In the genomic region with DNA sequence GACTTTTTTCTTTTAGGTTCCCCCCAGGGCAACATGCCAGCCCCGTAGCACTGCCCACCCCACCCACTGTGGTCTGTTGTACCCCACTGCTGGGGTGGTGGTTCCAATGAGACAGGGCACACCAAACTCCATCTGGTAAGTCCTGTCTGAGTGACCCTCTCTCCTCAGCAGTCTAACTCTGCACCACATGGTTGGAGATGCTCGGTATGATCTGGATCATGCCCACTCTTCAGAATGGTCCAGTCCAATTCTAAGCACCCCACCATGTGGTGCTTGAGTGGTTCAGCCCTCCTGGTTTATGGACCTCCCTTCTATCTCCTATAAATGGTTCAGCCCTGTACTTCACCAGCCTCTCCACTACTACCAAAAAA, we compare ENCODE assay signal across 9 cellular contexts. TPM values are rescaled to one million over a fixed set of nuclear protein-coding genes. Genes with fewer than 3 reads are reported as not detected.
DNase-seq lines count a peak whose midpoint lies in the region; ATAC-seq and TF ChIP-seq lines count a peak whose summit lies in the region.
"Had no signal": no experiment of that assay in that cellular context is flagged by ENCODE, and none has a peak within 500 bp of the region (broad histone marks: within the 10 kb centered on the region; RNA-seq: fewer than 3 reads in every experiment).

No MANE protein-coding gene starts in this region.

- TF ChIP-seq EP300 in suprapubic skin (IDR thresholded peaks at IDR 0.05): no peak

- H3K4me1 ChIP-seq in RWPE2 (ENCODE audit: insufficient read depth, poor library complexity, severe bottlenecking) (peaks cover 21% of the 10 kb centered on the region), suprapubic skin (peaks cover 76% of the 10 kb centered on the region)

- DNase-seq in activated naive CD4-positive, alpha-beta T cell treated with anti-CD3 and anti-CD28 coated beads for 36 hours: peak; percentile 48
- DNase-seq in activated naive CD4-positive, alpha-beta T cell treated with anti-CD3 and anti-CD28 coated beads, Interleukin-2, amount 50 U/mL, for 16 hours: no peak
- DNase-seq in RWPE2 (ENCODE audit: low spot score) (no peak), fibroblast of mammary gland (ENCODE audit: low read depth) (peak; percentile 48), suprapubic skin (ENCODE audit: low spot score in 2 of 2) (no peak), GM19240 (ENCODE audit: insufficient read length, low spot score) (no peak), omental fat pad (ENCODE audit: low spot score) (no peak), NCI-H128 (lab: John Stamatoyannopoulos, UW; ENCODE audit: unreplicated experiment) (no peak)

- intact Hi-C loops in activated naive CD4-positive, alpha-beta T cell treated with anti-CD3 and anti-CD28 coated beads for 36 hours (cut with micrococcal nuclease): loop anchor here (5.0 to 10.0 kb wide), 9 partner anchors 223 to 603 kb away; partner anchors contain the start of genes ACAP1, CTDNEP1, EIF5A and ELP5

- ATAC-seq in RWPE2 (ENCODE audit: low read depth): no peak
- no peak for ATAC-seq in omental fat pad (ENCODE audit: low FRiP score)

- peak overlapping the region; percentile 82 for H3K27ac Mint-ChIP-seq in activated naive CD4-positive, alpha-beta T cell treated with anti-CD3 and anti-CD28 coated beads for 36 hours

- no peak overlapping the region for H3K4me3 ChIP-seq in RWPE2 (ENCODE audit: severe bottlenecking)
- H3K4me3 ChIP-seq in fibroblast of mammary gland (ENCODE audit: control insufficient read depth, low read depth, low read length): no peak overlapping the region
- H3K4me3 ChIP-seq in suprapubic skin: no peak overlapping the region
- H3K4me3 ChIP-seq: ascending aorta had no signal

- H3K4me1 Mint-ChIP-seq in activated naive CD4-positive, alpha-beta T cell treated with anti-CD3 and anti-CD28 coated beads for 36 hours (ENCODE audit: low read depth): peaks cover 50% of the 10 kb centered on the region

- H3K36me3 ChIP-seq in RWPE2 (ENCODE audit: low read depth) (peaks cover 12% of the 10 kb centered on the region), suprapubic skin (no peaks in the 10 kb centered on the region)
- H3K36me3 ChIP-seq: ascending aorta had no signal

- H3K36me3 Mint-ChIP-seq in activated naive CD4-positive, alpha-beta T cell treated with anti-CD3 and anti-CD28 coated beads for 36 hours (ENCODE audit: low read depth): peaks cover 3% of the 10 kb centered on the region

- H3K9me3 ChIP-seq in RWPE2 (ENCODE audit: severe bottlenecking) (no peaks in the 10 kb centered on the region), suprapubic skin (no peaks in the 10 kb centered on the region)
- H3K9me3 ChIP-seq: ascending aorta had no signal

- 42% methylated on average over 2 of the region's 2 CpGs for WGBS in suprapubic skin

- no peaks in the 10 kb centered on the region for H3K27me3 Mint-ChIP-seq in activated naive CD4-positive, alpha-beta T cell treated with anti-CD3 and anti-CD28 coated beads for 36 hours (ENCODE audit: low read depth)

- H3K27ac ChIP-seq in RWPE2 (ENCODE audit: poor library complexity, severe bottlenecking) (peak overlapping the region; percentile 97), suprapubic skin (peak overlapping the region; percentile 98)

- H3K27me3 ChIP-seq in RWPE2 (ENCODE audit: insufficient read depth, poor library complexity, severe bottlenecking): no peaks in the 10 kb centered on the region
- no peaks in the 10 kb centered on the region for H3K27me3 ChIP-seq in suprapubic skin
- H3K27me3 ChIP-seq: ascending aorta had no signal

- H3K4me3 Mint-ChIP-seq in activated naive CD4-positive, alpha-beta T cell treated with anti-CD3 and anti-CD28 coated beads for 36 hours: peak overlapping the region; percentile 17

- H3K9me3 Mint-ChIP-seq in activated naive CD4-positive, alpha-beta T cell treated with anti-CD3 and anti-CD28 coated beads for 36 hours: no peaks in the 10 kb centered on the region

- CTCF ChIA-PET in activated naive CD4-positive, alpha-beta T cell treated with anti-CD3 and anti-CD28 coated beads for 36 hours (lab: Charles Lee): interaction anchor here (0.7 to 1.4 kb wide), 4 partner anchors 15 to 588 kb away, joined by 3 to 4 read pairs (median 4); partner anchors contain the start of gene CTDNEP1

- TF ChIP-seq CTCF in RWPE2 (IDR thresholded peaks at IDR 0.05; ENCODE audit: poor library complexity, severe bottlenecking): no peak
- no peak for TF ChIP-seq CTCF in fibroblast of mammary gland (conservative IDR thresholded peaks at IDR 0.05; ENCODE audit: control insufficient read depth, insufficient read depth, low read depth, low read length)
- no peak for TF ChIP-seq CTCF in suprapubic skin (IDR thresholded peaks at IDR 0.05)
- TF ChIP-seq CTCF in omental fat pad (IDR thresholded peaks at IDR 0.05): no peak

- TF ChIP-seq POLR2A in suprapubic skin (IDR thresholded peaks at IDR 0.05): no peak

RNA-seq across cellular contexts. Expression of gene KDM6B, which starts 5.9 kb away (rescaled TPM):
- 10 to 100 TPM; 22.7 to 24.1 TPM for total RNA-seq in activated naive CD4-positive, alpha-beta T cell treated with anti-CD3 and anti-CD28 coated beads for 36 hours
- total RNA-seq in suprapubic skin: 10 to 100 TPM; 21.4 to 31.0 (median 26.7) TPM
- 10 to 100 TPM in 3 of 4 donors, 1 to 10 TPM in 1; 4.8 to 52.8 (median 34.6) TPM for total RNA-seq in omental fat pad

RNA-seq across cellular contexts. Expression of gene TMEM88, which starts 15.0 kb away (rescaled TPM):
- 1 to 10 TPM; 1.2 to 1.5 TPM for total RNA-seq in activated naive CD4-positive, alpha-beta T cell treated with anti-CD3 and anti-CD28 coated beads for 36 hours
- total RNA-seq in suprapubic skin (1 to 10 TPM; 4.2 to 7.6 (median 5.1) TPM), omental fat pad (10 to 100 TPM; 20.2 to 99.9 (median 24.6) TPM)

RNA-seq across cellular contexts. Expression of gene NAA38, which starts 17.5 kb away (rescaled TPM):
- 10 to 100 TPM; 75.0 to 75.3 TPM for total RNA-seq in activated naive CD4-positive, alpha-beta T cell treated with anti-CD3 and anti-CD28 coated beads for 36 hours
- total RNA-seq in suprapubic skin: 10 to 100 TPM; 46.2 to 90.6 (median 47.6) TPM
- total RNA-seq in omental fat pad: 100 to 1,000 TPM in 1 of 4 donors, 10 to 100 TPM in 3; 61.2 to 209 (median 68.2) TPM

RNA-seq across cellular contexts. Expression of gene CYB5D1, which starts 17.9 kb away (rescaled TPM):
- 1 to 10 TPM; 6.1 to 6.5 TPM for total RNA-seq in activated naive CD4-positive, alpha-beta T cell treated with anti-CD3 and anti-CD28 coated beads for 36 hours
- total RNA-seq in suprapubic skin (10 to 100 TPM in 1 of 4 donors, 1 to 10 TPM in 3; 7.1 to 10.8 (median 9.8) TPM), omental fat pad (10 to 100 TPM in 1 of 4 donors, 1 to 10 TPM in 3; 9.0 to 33.5 (median 9.3) TPM)

RNA-seq across cellular contexts. Expression of gene CHD3, which starts 48.7 kb away (rescaled TPM):
- 100 to 1,000 TPM; 180 to 185 TPM for total RNA-seq in activated naive CD4-positive, alpha-beta T cell treated with anti-CD3 and anti-CD28 coated beads for 36 hours
- total RNA-seq in suprapubic skin (10 to 100 TPM; 42.1 to 76.0 (median 67.7) TPM), omental fat pad (10 to 100 TPM; 47.0 to 77.6 (median 57.3) TPM)

Comparison
In these comparisons a context has a peak if more than half of its experiments do, and no peak if none do; other contexts are left out.
1. DNase-seq: peak in activated naive CD4-positive, alpha-beta T cell treated with anti-CD3 and anti-CD28 coated beads for 36 hours (single experiment) and fibroblast of mammary gland (single experiment); none in activated naive CD4-positive, alpha-beta T cell treated with anti-CD3 and anti-CD28 coated beads, Interleukin-2, amount 50 U/mL, for 16 hours (single experiment), RWPE2 (single experiment), suprapubic skin (0 of 2), GM19240 (single experiment), omental fat pad (single experiment) and NCI-H128 (single experiment).